ENCODE assay signal across 12 cellular contexts in the genomic region with DNA sequence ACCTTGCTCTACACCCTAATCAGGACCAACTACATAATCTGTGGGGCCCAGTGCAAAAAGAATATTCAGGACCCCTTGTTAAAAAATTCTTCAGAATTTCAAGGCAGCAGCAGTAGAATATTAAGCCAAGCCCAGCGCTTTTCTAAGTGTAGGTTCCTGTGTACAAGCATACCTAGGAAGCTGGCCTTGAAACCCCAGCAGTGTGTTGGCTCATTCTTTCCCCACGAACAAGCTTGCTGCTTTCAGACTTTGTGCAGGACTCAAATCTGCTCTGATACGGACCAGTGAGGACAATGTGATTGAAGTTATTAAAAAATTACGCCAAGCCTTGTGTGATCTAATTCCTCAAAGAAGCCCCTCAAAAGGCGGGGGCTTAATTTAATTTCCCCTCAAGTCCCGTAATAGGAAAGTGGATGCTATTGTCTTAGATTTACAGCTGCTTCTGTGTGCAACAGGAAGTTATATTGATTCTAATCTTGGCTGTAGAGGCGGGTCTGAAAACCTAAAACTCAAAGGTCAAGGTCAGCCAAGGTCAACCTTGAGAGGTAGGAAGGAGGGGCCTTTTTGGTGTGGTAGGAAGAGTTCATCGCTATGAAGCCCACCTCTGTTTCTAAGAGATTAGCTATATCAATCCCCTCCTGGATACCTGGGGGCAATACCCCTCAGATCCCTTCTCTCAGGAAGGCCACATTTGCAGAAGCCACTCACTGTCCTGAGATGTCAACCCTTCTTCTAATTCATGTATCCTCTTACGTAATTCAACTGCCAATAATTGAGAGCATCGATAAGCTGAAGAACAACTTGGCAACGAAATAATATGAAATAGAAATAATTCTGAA.
"Had no signal": no experiment of that assay in that cellular context is flagged by ENCODE, and none has a peak within 500 bp of the region (broad histone marks: within the 10 kb centered on the region; RNA-seq: fewer than 3 reads in every experiment).

No MANE protein-coding gene starts in this region.

- H3K4me1 Mint-ChIP-seq: activated T-helper 17 cell treated with anti-CD3 and anti-CD28 coated beads, Interleukin-2, amount 50 U/mL, for 72 hours; stimulated activated naive CD8-positive, alpha-beta T cell treated with anti-CD3 and anti-CD28 coated beads, Interleukin-15, amount 100 ng/mL, for 72 hours had no signal

- H3K27ac ChIP-seq: ovary, testis had no signal

- H3K9me3 Mint-ChIP-seq: activated CD4-positive, alpha-beta memory T cell treated with anti-CD3 and anti-CD28 coated beads, Interleukin-2, amount 10 ng/mL, durations not matched to agents 7 days and 5 days; activated naive CD4-positive, alpha-beta T cell treated with anti-CD3 and anti-CD28 coated beads for 36 hours; activated T-helper 17 cell treated with anti-CD3 and anti-CD28 coated beads, Interleukin-2, amount 50 U/mL, for 72 hours; stimulated activated naive CD8-positive, alpha-beta T cell treated with anti-CD3 and anti-CD28 coated beads, Interleukin-15, amount 100 ng/mL, for 72 hours had no signal

- H3K27me3 Mint-ChIP-seq: activated CD4-positive, alpha-beta memory T cell treated with anti-CD3 and anti-CD28 coated beads, Interleukin-2, amount 10 ng/mL, durations not matched to agents 7 days and 5 days; stimulated activated naive CD8-positive, alpha-beta T cell treated with anti-CD3 and anti-CD28 coated beads, Interleukin-15, amount 100 ng/mL, for 72 hours had no signal

- H3K27ac Mint-ChIP-seq: activated CD4-positive, alpha-beta memory T cell treated with anti-CD3 and anti-CD28 coated beads, Interleukin-2, amount 10 ng/mL, durations not matched to agents 7 days and 5 days; activated naive CD4-positive, alpha-beta T cell treated with anti-CD3 and anti-CD28 coated beads for 36 hours; activated T-helper 17 cell treated with anti-CD3 and anti-CD28 coated beads, Interleukin-2, amount 50 U/mL, for 72 hours; stimulated activated naive CD8-positive, alpha-beta T cell treated with anti-CD3 and anti-CD28 coated beads, Interleukin-15, amount 100 ng/mL, for 72 hours had no signal

- H3K27me3 ChIP-seq: heart left ventricle, ovary, testis had no signal

- ATAC-seq: activated T-helper 17 cell treated with anti-CD3 and anti-CD28 coated beads, Interleukin-2, amount 50 U/mL, for 72 hours; stimulated activated naive CD8-positive, alpha-beta T cell treated with anti-CD3 and anti-CD28 coated beads, Interleukin-15, amount 100 ng/mL, for 72 hours had no signal

- DNase-seq: activated CD4-positive, alpha-beta memory T cell treated with anti-CD3 and anti-CD28 coated beads, Interleukin-2, amount 10 ng/mL, durations not matched to agents 7 days and 5 days; activated naive CD4-positive, alpha-beta T cell treated with anti-CD3 and anti-CD28 coated beads for 36 hours; central memory CD4-positive, alpha-beta T cell; cortex of kidney; effector CD8-positive, alpha-beta T cell; heart left ventricle; ovary; stimulated activated CD4-positive, alpha-beta T cell treated with anti-CD3 and anti-CD28 coated beads, Interleukin-2, amount 100 ng/mL, for 48 hours; stimulated activated naive CD8-positive, alpha-beta T cell treated with anti-CD3 and anti-CD28 coated beads, Interleukin-15, amount 100 ng/mL, for 72 hours; testis had no signal

- H3K4me3 ChIP-seq: heart left ventricle, ovary, testis had no signal

- H3K4me3 Mint-ChIP-seq: activated CD4-positive, alpha-beta memory T cell treated with anti-CD3 and anti-CD28 coated beads, Interleukin-2, amount 10 ng/mL, durations not matched to agents 7 days and 5 days; activated naive CD4-positive, alpha-beta T cell treated with anti-CD3 and anti-CD28 coated beads for 36 hours; activated T-helper 17 cell treated with anti-CD3 and anti-CD28 coated beads, Interleukin-2, amount 50 U/mL, for 72 hours; neural crest cell; stimulated activated naive CD8-positive, alpha-beta T cell treated with anti-CD3 and anti-CD28 coated beads, Interleukin-15, amount 100 ng/mL, for 72 hours had no signal

- H3K9me3 ChIP-seq: heart left ventricle, ovary, testis had no signal

- H3K36me3 ChIP-seq: heart left ventricle, ovary had no signal
